8 cellular contexts compared by ENCODE assay signal in genomic region chr11:65421204-65422103, GRCh38.
DNase-seq lines count a peak whose midpoint lies in the region; ATAC-seq and TF ChIP-seq lines count a peak whose summit lies in the region.

No MANE protein-coding gene starts in this region.

- DNase-seq in DMS153 treated with DMSO at 0.1 percent for 48 hours (lab: John Stamatoyannopoulos, UW; ENCODE audit: unreplicated experiment) (peak; percentile 85), fibroblast of pulmonary artery (ENCODE audit: low read depth) (peak; percentile 100), nephron progenitor cell (no peak), kidney glomerular epithelial cell (lab: John Stamatoyannopoulos, UW) (no peak)
- peak; percentile 82 for DNase-seq in activated effector memory CD4-positive, alpha-beta T cell treated with Interleukin-2 at 50 U/mL for 16 hours
- DNase-seq in stimulated activated naive CD8-positive, alpha-beta T cell treated with anti-CD3 and anti-CD28 coated beads, Interleukin-15, Interleukin-2, amounts not matched to agents 100 U/mL and 50 U/mL, for 24 hours, result peak; percentile 89

- TF ChIP-seq CTCF in fibroblast of pulmonary artery (IDR thresholded peaks at IDR 0.05; ENCODE audit: low read length, missing control alignments) (no peak), nephron progenitor cell (IDR thresholded peaks at IDR 0.05) (no peak)

- peak; percentile 90 for TF ChIP-seq POLR2A in Raji (IDR thresholded peaks at IDR 0.05; ENCODE audit: insufficient read depth, low read depth, low read length)

- peaks cover 95% of the 10 kb centered on the region for H3K4me1 Mint-ChIP-seq in nephron progenitor cell

- peak; percentile 50 for ATAC-seq in stimulated activated naive CD8-positive, alpha-beta T cell treated with anti-CD3 and anti-CD28 coated beads, Interleukin-15, Interleukin-2, amounts not matched to agents 100 U/mL and 50 U/mL, for 24 hours

- H3K27me3 Mint-ChIP-seq in nephron progenitor cell (ENCODE audit: low read depth, poor library complexity), result no peaks in the 10 kb centered on the region

- H3K9me3 Mint-ChIP-seq in nephron progenitor cell, result no peaks in the 10 kb centered on the region

- H3K9me3 ChIP-seq in KOPT-K1 (ENCODE audit: insufficient read depth, low read length, poor library complexity, severe bottlenecking), result no peaks in the 10 kb centered on the region

- H3K36me3 ChIP-seq in KOPT-K1 (ENCODE audit: insufficient read depth, low read length), result peaks cover 22% of the 10 kb centered on the region

- H3K36me3 Mint-ChIP-seq in nephron progenitor cell (ENCODE audit: low read depth), result no peaks in the 10 kb centered on the region

- peak overlapping the region; percentile 95 for H3K4me3 Mint-ChIP-seq in nephron progenitor cell

- H3K4me3 ChIP-seq in fibroblast of pulmonary artery (replicated peaks; ENCODE audit: low read depth, low read length), result peak overlapping the region; percentile 68

- peak overlapping the region; percentile 99 for H3K27ac ChIP-seq in KOPT-K1 (ENCODE audit: low read depth, low read length, poor library complexity, severe bottlenecking)

- peak overlapping the region; percentile 100 for H3K27ac Mint-ChIP-seq in nephron progenitor cell

Comparison
In these comparisons a context has a peak if more than half of its experiments do, and no peak if none do; other contexts are left out.
1. DNase-seq: peak in DMS153 treated with DMSO at 0.1 percent for 48 hours (single experiment), activated effector memory CD4-positive, alpha-beta T cell treated with Interleukin-2 at 50 U/mL for 16 hours (single experiment), fibroblast of pulmonary artery (single experiment) and stimulated activated naive CD8-positive, alpha-beta T cell treated with anti-CD3 and anti-CD28 coated beads, Interleukin-15, Interleukin-2, amounts not matched to agents 100 U/mL and 50 U/mL, for 24 hours (single experiment); none in nephron progenitor cell (single experiment) and kidney glomerular epithelial cell (single experiment).